In genomic region chr5:167678457-167678856, GRCh38 we compare ENCODE assay signal across 13 cellular contexts.
"Had no signal": no experiment of that assay in that cellular context is flagged by ENCODE, and none has a peak within 500 bp of the region (broad histone marks: within the 10 kb centered on the region; RNA-seq: fewer than 3 reads in every experiment).

No MANE protein-coding gene starts in this region.

- H3K36me3 ChIP-seq: left lung, sigmoid colon, upper lobe of left lung had no signal

- ATAC-seq: activated naive CD8-positive, alpha-beta T cell treated with anti-CD3 and anti-CD28 coated beads, Interleukin-2, amount 50 U/mL, for 24 hours; left lung; psoas muscle had no signal

- H3K4me1 ChIP-seq: left lung, psoas muscle, sigmoid colon, upper lobe of left lung had no signal

- H3K27ac ChIP-seq: epithelial cell of prostate, left lung, psoas muscle, sigmoid colon, upper lobe of left lung had no signal

- H3K4me3 ChIP-seq: left lung, psoas muscle, sigmoid colon, upper lobe of left lung had no signal

- H3K27me3 ChIP-seq: left lung, sigmoid colon, upper lobe of left lung had no signal

- H3K9me3 ChIP-seq: psoas muscle, sigmoid colon, upper lobe of left lung had no signal

- DNase-seq: activated CD4-positive, alpha-beta memory T cell treated with anti-CD3 and anti-CD28 coated beads for 36 hours; activated CD4-positive, alpha-beta T cell treated with anti-CD3 and anti-CD28 coated beads for 1 hour; activated naive CD4-positive, alpha-beta T cell treated with Interleukin-2 at 50 U/mL for 16 hours; activated naive CD8-positive, alpha-beta T cell treated with anti-CD3 and anti-CD28 coated beads, Interleukin-2, amount 50 U/mL, for 24 hours; cortex of kidney; effector memory CD4-positive, alpha-beta T cell; left lung; psoas muscle; sigmoid colon; stimulated activated CD4-positive, alpha-beta T cell treated with anti-CD3 and anti-CD28 coated beads, Interleukin-2, amount 100 ng/mL, for 48 hours; stimulated activated CD8-positive, alpha-beta memory T cell treated with anti-CD3 and anti-CD28 coated beads, Interleukin-4, amount 100 ng/mL, for 48 hours; upper lobe of left lung had no signal
